In the genomic region with DNA sequence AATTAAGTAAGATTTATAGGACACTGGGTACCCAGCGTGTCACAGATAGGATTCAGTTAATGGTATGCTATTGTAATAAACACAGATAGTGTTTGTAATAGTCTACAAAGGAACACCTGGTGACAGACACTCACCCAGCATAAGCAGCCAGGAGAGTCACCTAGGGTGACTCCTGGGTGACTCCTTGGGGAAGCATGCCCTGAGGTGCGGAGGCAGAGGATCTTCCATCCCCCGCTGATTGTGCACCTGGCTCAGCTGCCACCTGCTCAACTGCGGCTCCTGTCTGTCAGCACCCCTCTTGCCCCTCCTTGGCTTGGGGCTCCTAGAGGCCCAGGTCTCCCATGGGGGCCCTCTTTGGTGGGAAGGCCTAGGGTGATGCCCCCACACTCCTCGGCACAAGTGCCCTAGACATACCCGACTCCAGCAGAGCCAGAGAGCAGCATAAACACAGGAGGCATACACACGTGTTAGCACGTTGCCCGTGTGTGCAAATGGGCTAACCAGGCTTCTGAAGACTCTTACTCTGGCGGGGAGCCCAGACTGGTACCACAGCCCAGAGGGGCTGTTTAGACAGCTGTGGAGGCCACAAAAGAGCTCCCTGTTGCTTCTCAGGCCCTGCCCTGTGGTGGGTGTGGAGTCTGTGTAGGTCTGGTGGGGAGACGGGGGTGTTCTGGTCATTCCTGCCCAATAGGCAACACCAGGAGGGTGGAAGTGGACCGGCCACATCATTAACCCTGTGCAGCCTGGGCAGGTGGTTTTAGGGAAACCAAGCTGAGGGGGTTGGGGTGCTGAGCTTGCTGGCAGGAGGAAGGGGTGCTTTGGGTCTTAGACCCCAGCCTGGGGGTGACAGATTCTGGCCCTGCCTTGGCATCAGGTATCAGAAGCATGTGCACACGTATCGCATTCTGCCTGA, we compare ENCODE assay signal across 9 cellular contexts. TPM values are rescaled to one million over a fixed set of nuclear protein-coding genes. Genes with fewer than 3 reads are reported as not detected.
DNase-seq lines count a peak whose midpoint lies in the region; FAIRE-seq and TF ChIP-seq lines count a peak whose summit lies in the region.
"Had no signal": no experiment of that assay in that cellular context is flagged by ENCODE, and none has a peak within 500 bp of the region (broad histone marks: within the 10 kb centered on the region; RNA-seq: fewer than 3 reads in every experiment).

No MANE protein-coding gene starts in this region.

- peak overlapping the region in 3 of 4 donors; percentile 19 to 38 (median 29) for H3K27ac ChIP-seq in sigmoid colon

- no peak for TF ChIP-seq EP300 in sigmoid colon (IDR thresholded peaks at IDR 0.05)

- TF ChIP-seq CTCF in sigmoid colon (IDR thresholded peaks at IDR 0.05): no peak
- no peak for TF ChIP-seq CTCF in mesothelial cell of epicardium (IDR thresholded peaks at IDR 0.05; ENCODE audit: unreplicated experiment)

- no peak for FAIRE-seq in GM12892 (lab: Jason Lieb, UNC)

- peaks cover 19% of the 10 kb centered on the region for H3K36me3 Mint-ChIP-seq in mesothelial cell of epicardium

- WGBS in sigmoid colon, 2 donors: 76 to 80% methylated on average over 14 of the region's 14 CpGs

- intact Hi-C loops in sigmoid colon (cut with DNase I): no loop called here

- no peaks in the 10 kb centered on the region for H3K27me3 Mint-ChIP-seq in mesothelial cell of epicardium (ENCODE audit: low read depth)

- no peak overlapping the region for H3K4me3 ChIP-seq in sigmoid colon

- H3K9me3 ChIP-seq in sigmoid colon: no peaks in the 10 kb centered on the region

- no peak overlapping the region for H3K27ac Mint-ChIP-seq in mesothelial cell of epicardium

- peaks cover 21% of the 10 kb centered on the region for H3K4me1 Mint-ChIP-seq in mesothelial cell of epicardium

- peak; percentile 40 for TF ChIP-seq POLR2A in GM12892 (IDR thresholded peaks at IDR 0.05; ENCODE audit: low read depth, low read length)
- no peak for TF ChIP-seq POLR2A in sigmoid colon (IDR thresholded peaks at IDR 0.05)

- DNase-seq in GM12892 (ENCODE audit: insufficient read length) (no peak), NCI-H2029 (lab: John Stamatoyannopoulos, UW) (peak; percentile 93), ecto neural progenitor cell (ENCODE audit: low spot score) (peak; percentile 40), sigmoid colon (peak; percentile 77), mesothelial cell of epicardium (ENCODE audit: low spot score in 2 of 2, unreplicated experiment in 2 of 2) (no peak), hepatic stellate cell (ENCODE audit: low spot score) (no peak)
- DNase-seq in activated CD4-positive, alpha-beta T cell treated with anti-CD3 and anti-CD28 coated beads for 48 hours: no peak
- DNase-seq: NCI-H524 treated with DMSO at 0.1 percent for 48 hours had no signal

- H3K36me3 ChIP-seq in sigmoid colon: peaks cover 41 to 56% (median 45%) of the 10 kb centered on the region in 4 donors

- H3K4me1 ChIP-seq in sigmoid colon: peaks cover 2 to 40% (median 37%) of the 10 kb centered on the region in 4 donors

- H3K27me3 ChIP-seq in sigmoid colon: no peaks in the 10 kb centered on the region

- H3K4me3 Mint-ChIP-seq in mesothelial cell of epicardium: no peak overlapping the region

- no peaks in the 10 kb centered on the region for H3K9me3 Mint-ChIP-seq in mesothelial cell of epicardium

RNA-seq across cellular contexts. Expression of gene INPPL1, which starts 3.0 kb away (rescaled TPM):
- 41.2 TPM for polyA plus RNA-seq in GM12892 (2012; ENCODE audit: missing spikeins)
- total RNA-seq in sigmoid colon (100 to 1,000 TPM in 1 of 4 donors, 10 to 100 TPM in 3; 66.6 to 195 (median 77.5) TPM), mesothelial cell of epicardium (279 to 299 TPM (median 289 TPM) in 3 replicates)
- polyA plus RNA-seq in sigmoid colon: 10 to 100 TPM; 30.0 to 96.5 (median 32.6) TPM

RNA-seq across cellular contexts. Expression of gene FOLR2, which starts 11.0 kb away (rescaled TPM):
- polyA plus RNA-seq in GM12892 (2012; ENCODE audit: missing spikeins): 0.59 TPM
- total RNA-seq in sigmoid colon: 10 to 100 TPM; 14.7 to 61.7 (median 42.9) TPM
- 10 to 100 TPM; 14.1 to 27.0 (median 17.4) TPM for polyA plus RNA-seq in sigmoid colon
- total RNA-seq in mesothelial cell of epicardium: not detected in 3 replicates
- total RNA-seq: renal cortical epithelial cell had no signal

RNA-seq across cellular contexts. Expression of gene PHOX2A, which starts 16.4 kb away (rescaled TPM):
- not detected for polyA plus RNA-seq in GM12892 (2012; ENCODE audit: missing spikeins)
- total RNA-seq in sigmoid colon: 1 to 10 TPM in 1 of 4 donors, under 1 TPM in 2, not detected in 1; 0.41 to 2.9 (median 0.82) TPM
- 1 to 10 TPM in 1 of 3 donors, not detected in 2; 1.7 TPM for polyA plus RNA-seq in sigmoid colon
- total RNA-seq in mesothelial cell of epicardium: not detected in 3 replicates
- total RNA-seq: renal cortical epithelial cell had no signal

RNA-seq across cellular contexts. Expression of gene FOLR1, which starts 35.6 kb away (rescaled TPM):
- not detected for polyA plus RNA-seq in GM12892 (2012; ENCODE audit: missing spikeins)
- total RNA-seq in sigmoid colon: under 1 TPM in 1 of 4 donors, not detected in 3; 0.71 TPM
- polyA plus RNA-seq in sigmoid colon: under 1 TPM in 1 of 3 donors, not detected in 2; 0.15 TPM
- total RNA-seq in mesothelial cell of epicardium: 0.44 to 1.0 TPM (median 0.47 TPM) in 3 replicates

Comparison
In these comparisons a context has a peak if more than half of its experiments do, and no peak if none do; other contexts are left out.
1. DNase-seq: peak in NCI-H2029 (single experiment), ecto neural progenitor cell (single experiment) and sigmoid colon (single experiment); none in GM12892 (single experiment), mesothelial cell of epicardium (0 of 2), hepatic stellate cell (single experiment) and activated CD4-positive, alpha-beta T cell treated with anti-CD3 and anti-CD28 coated beads for 48 hours (single experiment).
2. RNA of gene FOLR2, which starts 11.0 kb away (total RNA-seq): 14.7 to 61.7 TPM in sigmoid colon; not detected in mesothelial cell of epicardium; every median in the first group is over 10 times any median in the second.